Comparison of ENCODE assay signal across 21 cellular contexts in genomic region chr13:49225358-49226042, GRCh38. TPM values are rescaled to one million over a fixed set of nuclear protein-coding genes. Genes with fewer than 3 reads are reported as not detected.
DNase-seq lines count a peak whose midpoint lies in the region; ATAC-seq and TF ChIP-seq lines count a peak whose summit lies in the region.
"Had no signal": no experiment of that assay in that cellular context is flagged by ENCODE, and none has a peak within 500 bp of the region (broad histone marks: within the 10 kb centered on the region; RNA-seq: fewer than 3 reads in every experiment).

No MANE protein-coding gene starts in this region.

- H3K27me3 Mint-ChIP-seq in natural killer cell (ENCODE audit: low read depth in 2 of 2), result peaks cover 21 to 25% of the 10 kb centered on the region in 2 donors

- ATAC-seq in left cardiac atrium (peak; percentile 65 to 83), HG03196 (IDR thresholded peaks at IDR 0.05; ENCODE audit: unreplicated experiment) (no peak), natural killer cell (no peak), HG02970 (IDR thresholded peaks at IDR 0.05; ENCODE audit: low FRiP score, unreplicated experiment) (no peak)
- ATAC-seq: activated T-cell treated with anti-CD3 and anti-CD28 coated beads, Interleukin-2, amount 50 U/mL, for 4 hours; mucosa of descending colon had no signal

- peaks cover 5 to 11% of the 10 kb centered on the region in 2 donors for H3K4me1 Mint-ChIP-seq in natural killer cell
- H3K4me1 Mint-ChIP-seq: endodermal cell had no signal

- no peak for TF ChIP-seq EP300 in Ishikawa (IDR thresholded peaks at IDR 0.05; ENCODE audit: borderline replicate concordance)

- peak; percentile 92 for DNase-seq in AML-193 (lab: John Stamatoyannopoulos, UW)
- DNase-seq in SKM-1 (lab: John Stamatoyannopoulos, UW; ENCODE audit: unreplicated experiment), result peak; percentile 71
- no peak for DNase-seq in left cardiac atrium
- no peak for DNase-seq in stimulated activated naive CD4-positive, alpha-beta T cell treated with Interleukin-2 at 50 U/mL for 16 hours (lab: John Stamatoyannopoulos, UW)
- no peak for DNase-seq in natural killer cell
- DNase-seq: activated CD4-positive, alpha-beta T cell treated with anti-CD3 and anti-CD28 coated beads, Interleukin-2, amount 50 U/mL, for 4 hours; activated T-cell treated with anti-CD3 and anti-CD28 coated beads, Interleukin-2, amount 50 U/mL, for 4 hours; endodermal cell; islet precursor cell; mucosa of descending colon; NCI-H1694 treated with DMSO at 0.1 percent for 48 hours; NCI-H526 treated with DMSO at 0.1 percent for 48 hours; SHP77 treated with DMSO at 0.1 percent for 48 hours; spleen; T1000 had no signal

- intact Hi-C loops in left cardiac atrium (cut with DNase I), result no loop called here
- intact Hi-C loops in natural killer cell (cut with micrococcal nuclease), result no loop called here

- no peaks in the 10 kb centered on the region for H3K9me3 Mint-ChIP-seq in natural killer cell
- H3K9me3 Mint-ChIP-seq: activated T-cell treated with anti-CD3 and anti-CD28 coated beads, Interleukin-2, amount 50 U/mL, for 4 hours; endodermal cell; stimulated activated naive CD8-positive, alpha-beta T cell treated with anti-CD3 and anti-CD28 coated beads, Interleukin-15, Interleukin-2, amounts not matched to agents 100 ng/mL and 50 ng/mL, for 24 hours had no signal

- TF ChIP-seq RAD21 in Ishikawa (IDR thresholded peaks at IDR 0.05; ENCODE audit: low read depth), result no peak

- no peak overlapping the region for H3K4me3 Mint-ChIP-seq in natural killer cell
- H3K4me3 Mint-ChIP-seq: activated T-cell treated with anti-CD3 and anti-CD28 coated beads, Interleukin-2, amount 50 U/mL, for 4 hours; endodermal cell; stimulated activated naive CD8-positive, alpha-beta T cell treated with anti-CD3 and anti-CD28 coated beads, Interleukin-15, Interleukin-2, amounts not matched to agents 100 ng/mL and 50 ng/mL, for 24 hours had no signal

- no peaks in the 10 kb centered on the region for H3K36me3 Mint-ChIP-seq in natural killer cell

- no peak overlapping the region for H3K27ac Mint-ChIP-seq in natural killer cell
- H3K27ac Mint-ChIP-seq: endodermal cell; stimulated activated naive CD8-positive, alpha-beta T cell treated with anti-CD3 and anti-CD28 coated beads, Interleukin-15, Interleukin-2, amounts not matched to agents 100 ng/mL and 50 ng/mL, for 24 hours had no signal

- TF ChIP-seq CTCF in natural killer cell (IDR thresholded peaks at IDR 0.05), result no peak

TF ChIP-seq in Ishikawa, 13 proteins besides CTCF, POLR2A, EP300 and RAD21:
- no peak for TF ChIP-seq YY1 (IDR thresholded peaks at IDR 0.05; ENCODE audit: low read depth)
- TF ChIP-seq CEBPB (IDR thresholded peaks at IDR 0.05), result peak; percentile 84

RNA-seq across cellular contexts. Expression of gene MLNR, which starts 5.4 kb away (rescaled TPM):
- total RNA-seq in left cardiac atrium, result not detected
- total RNA-seq in natural killer cell, result not detected
- total RNA-seq: activated T-cell treated with anti-CD3 and anti-CD28 coated beads, Interleukin-2, amount 50 U/mL, for 4 hours; glomerular endothelial cell; mucosa of descending colon; osteoblast had no signal

RNA-seq across cellular contexts. Expression of gene CDADC1, which starts 22.2 kb away (rescaled TPM):
- total RNA-seq in left cardiac atrium, result 10 to 100 TPM; 11.7 to 13.6 TPM
- 10 to 100 TPM; 32.0 to 39.4 (median 33.6) TPM for total RNA-seq in natural killer cell

Comparison
In these comparisons a context has a peak if more than half of its experiments do, and no peak if none do; other contexts are left out.
1. DNase-seq: peak in AML-193 (2 of 2) and SKM-1 (single experiment); none in left cardiac atrium (single experiment), stimulated activated naive CD4-positive, alpha-beta T cell treated with Interleukin-2 at 50 U/mL for 16 hours (single experiment) and natural killer cell (single experiment).
2. ATAC-seq: peak in left cardiac atrium (2 of 2); none in HG03196 (single experiment), natural killer cell (0 of 3) and HG02970 (single experiment).